8 cellular contexts compared by ENCODE assay signal in the genomic region with DNA sequence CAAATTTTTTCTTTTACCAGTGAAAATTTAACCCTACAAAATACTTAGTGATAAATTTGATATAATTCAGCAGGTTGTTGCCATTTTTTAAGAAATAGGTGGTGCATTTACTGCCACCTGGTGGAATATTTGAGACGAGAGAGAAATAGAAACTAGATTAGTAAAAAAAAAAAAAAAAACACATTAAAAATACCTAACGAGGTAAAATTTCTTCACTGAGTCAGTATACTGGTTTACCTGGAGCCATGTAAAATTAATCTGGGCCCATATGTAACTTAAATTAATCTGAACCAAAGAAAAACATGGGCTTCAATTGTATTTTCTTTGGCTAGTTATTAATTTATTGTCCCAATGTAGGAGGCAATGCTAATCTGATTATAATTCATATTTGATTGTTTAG.
A peak's percentile ranks its signal among the peaks of the same experiment; 100 is the strongest.
DNase-seq lines count a peak whose midpoint lies in the region; ATAC-seq and TF ChIP-seq lines count a peak whose summit lies in the region.

No MANE protein-coding gene starts in this region.

- H3K9ac ChIP-seq in fibroblast of lung (ENCODE audit: insufficient read depth, low read length) = no peak overlapping the region

- POLR2A ChIA-PET in AG04450 (lab: Yijun Ruan, JAX) = no interaction called here

- H3K27ac ChIP-seq in AG04450 (ENCODE audit: low read depth, low read length) (no peak overlapping the region), fibroblast of lung (ENCODE audit: insufficient read depth, low read length) (no peak overlapping the region)

- ATAC-seq in HG03354 (IDR thresholded peaks at IDR 0.05; ENCODE audit: poor library complexity, severe bottlenecking, unreplicated experiment) = no peak
- ATAC-seq in HG02852 (IDR thresholded peaks at IDR 0.05; ENCODE audit: unreplicated experiment) = no peak

- H3K4me3 ChIP-seq in AG04450 (ENCODE audit: low read depth, low read length) (no peak overlapping the region), GM12875 (ENCODE audit: low read depth, low read length) (no peak overlapping the region), fibroblast of lung (replicated peaks in 1 of 4; ENCODE audit: control extremely low read depth in 1 of 4, insufficient read depth in 1 of 4, low read depth in 3 of 4, low read length in 4 of 4) (peak overlapping the region in 1 of 4 experiments; percentile 12)

- H3K9me3 ChIP-seq in AG04450 (ENCODE audit: control insufficient read depth, insufficient read depth, low read length) = no peaks in the 10 kb centered on the region
- no peaks in the 10 kb centered on the region for H3K9me3 ChIP-seq in fibroblast of lung (ENCODE audit: control insufficient read depth, insufficient read depth, low read depth, low read length)

- H3K36me3 ChIP-seq in fibroblast of lung (ENCODE audit: control insufficient read depth, insufficient read depth, low read length) = no peaks in the 10 kb centered on the region

- TF ChIP-seq CTCF in AG04450 (IDR thresholded peaks at IDR 0.05; ENCODE audit: low read depth, low read length) (peak; percentile 59), GM12875 (IDR thresholded peaks at IDR 0.05; ENCODE audit: borderline replicate concordance, insufficient read depth, low read depth, low read length) (0 out of 2 replicates have a peak, but pooled peaks have one; percentile 5), fibroblast of lung (conservative IDR thresholded peaks at IDR 0.05 in 1 of 2, IDR thresholded peaks at IDR 0.05 in 1 of 2; ENCODE audit: low read depth in 1 of 2, low read length in 2 of 2) (peak; percentile 21 to 49)

- H3K27me3 ChIP-seq in AG04450 (ENCODE audit: control insufficient read depth, insufficient read depth, low read length) = no peaks in the 10 kb centered on the region
- H3K27me3 ChIP-seq in fibroblast of lung (ENCODE audit: control insufficient read depth, insufficient read depth, low read length) = no peaks in the 10 kb centered on the region

- H4K20me1 ChIP-seq in fibroblast of lung (ENCODE audit: control insufficient read depth, extremely low read depth, insufficient read depth, low read length) = no peaks in the 10 kb centered on the region

- no peak for DNase-seq in AG04450 (ENCODE audit: low read depth, low spot score)
- DNase-seq in OCI-M1 (lab: John Stamatoyannopoulos, UW) = peak; percentile 76
- DNase-seq in fibroblast of lung (ENCODE audit: low read depth in 2 of 2) = peak; percentile 17 to 59
- DNase-seq in stromal cell of bone marrow (ENCODE audit: low read depth) = peak; percentile 24
- DNase-seq in activated gamma-delta T cell treated with Interleukin-2 at 50 U/mL for 16 hours = no peak

- H3K4me1 ChIP-seq in fibroblast of lung (ENCODE audit: control insufficient read depth, extremely low read depth, insufficient read depth, low read length) = no peaks in the 10 kb centered on the region

- H3K79me2 ChIP-seq in fibroblast of lung (ENCODE audit: control insufficient read depth, insufficient read depth, low read length) = no peaks in the 10 kb centered on the region

- no peak overlapping the region for H2AFZ ChIP-seq in fibroblast of lung (ENCODE audit: low read length)

- CTCF ChIA-PET in AG04450 (lab: Charles Lee) = interaction anchor here (0.6 to 5.6 kb wide), 12 partner anchors 8 to 629 kb away, joined by 3 to 43 read pairs (median 4); no protein-coding TSS in a partner anchor

- peak overlapping the region; percentile 40 for H3K4me2 ChIP-seq in fibroblast of lung (ENCODE audit: extremely low read depth, insufficient read depth, low read length)

Comparison
In these comparisons a context has a peak if more than half of its experiments do, and no peak if none do; other contexts are left out.
1. DNase-seq: peak in OCI-M1 (single experiment), fibroblast of lung (2 of 2) and stromal cell of bone marrow (single experiment); none in AG04450 (single experiment) and activated gamma-delta T cell treated with Interleukin-2 at 50 U/mL for 16 hours (single experiment).
2. CTCF ChIP-seq: peak in every context shown above with its lines; median percentile 59 in AG04450; 35 in fibroblast of lung; 5 in GM12875.